ENCODE assay signal across 8 cellular contexts in genomic region chr3:143081844-143082778, GRCh38. TPM values are rescaled to one million over a fixed set of nuclear protein-coding genes. Genes with fewer than 3 reads are reported as not detected.
DNase-seq lines count a peak whose midpoint lies in the region; ATAC-seq, FAIRE-seq and TF ChIP-seq lines count a peak whose summit lies in the region.

No MANE protein-coding gene starts in this region.

- peak; percentile 36 for ATAC-seq in activated CD8-positive, alpha-beta memory T cell treated with anti-CD3 and anti-CD28 coated beads, Interleukin-2, amount 10 ng/mL, durations not matched to agents 7 days and 5 days
- ATAC-seq in HG02678 (IDR thresholded peaks at IDR 0.05; ENCODE audit: unreplicated experiment): peak; percentile 85
- ATAC-seq in stimulated activated memory B cell treated with anti-CD40 and anti-IgM and Interleukin-4, amounts not matched to agents 10 μg/mL and 1 μg/mL and 100 μg/mL, for 72 hours: peak; percentile 88

- CTCF ChIA-PET in activated CD8-positive, alpha-beta memory T cell treated with anti-CD3 and anti-CD28 coated beads, Interleukin-2, amount 10 ng/mL, durations not matched to agents 7 days and 5 days (lab: Charles Lee): no interaction called here
- CTCF ChIA-PET in HEK293T (lab: Yijun Ruan, JAX): no interaction called here

- peak overlapping the region; percentile 4 for H3K4me3 Mint-ChIP-seq in activated CD8-positive, alpha-beta memory T cell treated with anti-CD3 and anti-CD28 coated beads, Interleukin-2, amount 10 ng/mL, durations not matched to agents 7 days and 5 days
- H3K4me3 Mint-ChIP-seq in stimulated activated memory B cell treated with anti-CD40 and anti-IgM and Interleukin-4, amounts not matched to agents 10 μg/mL and 1 μg/mL and 100 μg/mL, for 72 hours: peak overlapping the region; percentile 57

- H3K9me3 Mint-ChIP-seq in activated CD8-positive, alpha-beta memory T cell treated with anti-CD3 and anti-CD28 coated beads, Interleukin-2, amount 10 ng/mL, durations not matched to agents 7 days and 5 days (ENCODE audit: low read depth): peaks cover 2% of the 10 kb centered on the region
- no peaks in the 10 kb centered on the region for H3K9me3 Mint-ChIP-seq in stimulated activated memory B cell treated with anti-CD40 and anti-IgM and Interleukin-4, amounts not matched to agents 10 μg/mL and 1 μg/mL and 100 μg/mL, for 72 hours

- peaks cover 13% of the 10 kb centered on the region for H3K4me1 Mint-ChIP-seq in activated CD8-positive, alpha-beta memory T cell treated with anti-CD3 and anti-CD28 coated beads, Interleukin-2, amount 10 ng/mL, durations not matched to agents 7 days and 5 days
- H3K4me1 Mint-ChIP-seq in stimulated activated memory B cell treated with anti-CD40 and anti-IgM and Interleukin-4, amounts not matched to agents 10 μg/mL and 1 μg/mL and 100 μg/mL, for 72 hours: peaks cover 33% of the 10 kb centered on the region

- no peak for DNase-seq in activated CD8-positive, alpha-beta memory T cell treated with anti-CD3 and anti-CD28 coated beads, Interleukin-2, amount 10 ng/mL, durations not matched to agents 7 days and 5 days
- DNase-seq in activated CD8-positive, alpha-beta memory T cell treated with anti-CD3 and anti-CD28 coated beads, Interleukin-2, amount 50 U/mL, for 4 hours: no peak
- peak; percentile 69 for DNase-seq in NAMALWA (ENCODE audit: low spot score)
- DNase-seq in HEK293T (ENCODE audit: extremely low spot score): no peak
- no peak for DNase-seq in RCC 7860 (ENCODE audit: low spot score)
- no peak for DNase-seq in COLO829 (ENCODE audit: low spot score)

- peak overlapping the region; percentile 14 for H3K27ac Mint-ChIP-seq in activated CD8-positive, alpha-beta memory T cell treated with anti-CD3 and anti-CD28 coated beads, Interleukin-2, amount 10 ng/mL, durations not matched to agents 7 days and 5 days
- peak overlapping the region; percentile 88 for H3K27ac Mint-ChIP-seq in stimulated activated memory B cell treated with anti-CD40 and anti-IgM and Interleukin-4, amounts not matched to agents 10 μg/mL and 1 μg/mL and 100 μg/mL, for 72 hours

- FAIRE-seq in RCC 7860 (lab: Jason Lieb, UNC): no peak

- peaks cover 6% of the 10 kb centered on the region for H3K27me3 Mint-ChIP-seq in activated CD8-positive, alpha-beta memory T cell treated with anti-CD3 and anti-CD28 coated beads, Interleukin-2, amount 10 ng/mL, durations not matched to agents 7 days and 5 days
- H3K27me3 Mint-ChIP-seq in stimulated activated memory B cell treated with anti-CD40 and anti-IgM and Interleukin-4, amounts not matched to agents 10 μg/mL and 1 μg/mL and 100 μg/mL, for 72 hours: no peaks in the 10 kb centered on the region

- no peaks in the 10 kb centered on the region for H3K36me3 Mint-ChIP-seq in activated CD8-positive, alpha-beta memory T cell treated with anti-CD3 and anti-CD28 coated beads, Interleukin-2, amount 10 ng/mL, durations not matched to agents 7 days and 5 days
- H3K36me3 Mint-ChIP-seq in stimulated activated memory B cell treated with anti-CD40 and anti-IgM and Interleukin-4, amounts not matched to agents 10 μg/mL and 1 μg/mL and 100 μg/mL, for 72 hours: no peaks in the 10 kb centered on the region

- POLR2A ChIA-PET in HEK293T (lab: Yijun Ruan, JAX): no interaction called here

TF ChIP-seq in HEK293T, 16 proteins besides CTCF, POLR2A, EP300 and RAD21:
- TF ChIP-seq FOXM1 (IDR thresholded peaks at IDR 0.05; ENCODE audit: borderline replicate concordance) (no peak), TARDBP (IDR thresholded peaks at IDR 0.05) (no peak), FOXK2 (IDR thresholded peaks at IDR 0.05) (no peak), HDGF (IDR thresholded peaks at IDR 0.05; ENCODE audit: borderline replicate concordance) (no peak), CTBP1 (IDR thresholded peaks at IDR 0.05; ENCODE audit: borderline replicate concordance) (no peak), L3MBTL2 (conservative IDR thresholded peaks at IDR 0.05) (no peak), BHLHE40 (IDR thresholded peaks at IDR 0.05; ENCODE audit: borderline replicate concordance) (no peak)

RNA-seq across cellular contexts. Expression of gene CHST2, which starts 37.5 kb away (rescaled TPM):
- total RNA-seq in activated CD8-positive, alpha-beta memory T cell treated with anti-CD3 and anti-CD28 coated beads, Interleukin-2, amount 10 ng/mL, durations not matched to agents 7 days and 5 days: 10 to 100 TPM in 1 of 2 experiments, 1 to 10 TPM in 1; 2.9 to 16.3 TPM

Comparison
In these comparisons a context has a peak if more than half of its experiments do, and no peak if none do; other contexts are left out.
1. ATAC-seq: peak in every context shown above with its lines; median percentile 88 in stimulated activated memory B cell treated with anti-CD40 and anti-IgM and Interleukin-4, amounts not matched to agents 10 μg/mL and 1 μg/mL and 100 μg/mL, for 72 hours; 85 in HG02678; 36 in activated CD8-positive, alpha-beta memory T cell treated with anti-CD3 and anti-CD28 coated beads, Interleukin-2, amount 10 ng/mL, durations not matched to agents 7 days and 5 days.